Comparison of ENCODE assay signal across 11 cellular contexts in the genomic region with DNA sequence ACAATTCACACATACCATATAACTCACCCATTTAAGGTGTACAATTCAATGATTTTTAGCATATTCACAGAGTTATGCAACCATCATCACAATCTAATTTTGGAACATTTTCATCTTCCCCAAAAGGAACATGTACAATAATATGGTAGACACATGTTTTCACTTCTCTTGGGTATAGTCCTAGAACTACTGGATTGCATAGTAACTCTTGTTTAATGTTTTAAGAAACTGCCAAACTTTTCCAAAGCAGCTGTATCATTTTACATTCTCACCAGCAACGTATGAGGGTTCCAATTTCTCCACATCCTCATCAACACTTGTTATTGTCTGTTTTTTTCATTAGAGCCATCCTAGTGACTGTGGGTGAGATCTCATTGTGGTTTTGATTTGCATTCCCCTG. TPM values are rescaled to one million over a fixed set of nuclear protein-coding genes. Genes with fewer than 3 reads are reported as not detected.
"Had no signal": no experiment of that assay in that cellular context is flagged by ENCODE, and none has a peak within 500 bp of the region (broad histone marks: within the 10 kb centered on the region; RNA-seq: fewer than 3 reads in every experiment).

No MANE protein-coding gene starts in this region.

- FAIRE-seq: K562 had no signal

- H3K27ac Mint-ChIP-seq: HFFc6 had no signal

- H3K9me3 Mint-ChIP-seq: HFFc6 had no signal

- H3K4me3 ChIP-seq: GM23248, HAP-1, K562 had no signal

- H3K27ac ChIP-seq: GM23248, HL-60 had no signal

- H3K4me1 ChIP-seq: HAP-1 had no signal

- H3K9ac ChIP-seq: GM23248 had no signal

- DNase-seq: GM23248, GOT3, H7, HFFc6, IMR-90, KG1 had no signal

- H3K9me3 ChIP-seq: HAP-1 had no signal

- H3K4me3 Mint-ChIP-seq: HFFc6 had no signal

- H3K36me3 ChIP-seq: HAP-1 had no signal

- ATAC-seq: HCT116, K562 had no signal

- H2AFZ ChIP-seq: GM23248 had no signal

RNA-seq across cellular contexts. Expression of gene BNC1, which starts 14.3 kb away (rescaled TPM):
- total RNA-seq: H4, K562 had no signal
